6 cellular contexts compared by ENCODE assay signal in the genomic region with DNA sequence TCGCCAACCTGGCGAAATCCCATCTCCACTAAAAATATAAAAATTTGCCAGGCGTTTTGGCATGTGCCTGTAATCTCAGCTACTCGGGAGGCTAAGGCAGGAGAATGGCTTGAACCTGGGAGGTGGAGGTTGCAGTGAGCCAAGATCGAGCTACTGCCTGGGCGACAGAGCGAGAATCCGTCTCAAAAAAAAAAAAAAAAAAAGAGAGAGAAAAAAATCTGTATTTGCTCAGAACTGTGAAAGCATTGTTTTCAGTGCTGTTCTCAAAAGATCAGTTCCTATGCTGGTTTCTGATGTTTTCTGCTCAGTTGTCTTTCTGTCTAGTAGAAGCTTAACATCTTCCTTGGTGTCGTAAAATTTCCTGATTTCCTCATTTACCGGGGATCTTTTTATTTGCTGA. TPM values are rescaled to one million over a fixed set of nuclear protein-coding genes. Genes with fewer than 3 reads are reported as not detected.
A peak's percentile ranks its signal among the peaks of the same experiment; 100 is the strongest.
DNase-seq lines count a peak whose midpoint lies in the region; ATAC-seq and TF ChIP-seq lines count a peak whose summit lies in the region.

No MANE protein-coding gene starts in this region.

- TF ChIP-seq CTCF in BE2C (IDR thresholded peaks at IDR 0.05; ENCODE audit: low read depth, low read length) (no peak), foreskin fibroblast (IDR thresholded peaks at IDR 0.05; ENCODE audit: low read depth, low read length) (no peak), foreskin keratinocyte (conservative IDR thresholded peaks at IDR 0.05) (no peak)

- no peaks in the 10 kb centered on the region for H3K9me3 ChIP-seq in BE2C

- peaks cover 9% of the 10 kb centered on the region; the same call in 1 of the 2 replicates for H3K4me1 ChIP-seq in BE2C
- peaks cover 21% of the 10 kb centered on the region for H3K4me1 ChIP-seq in foreskin keratinocyte

- no peak overlapping the region for H3K27ac ChIP-seq in foreskin keratinocyte

- H3K27me3 ChIP-seq in BE2C: no peaks in the 10 kb centered on the region
- no peaks in the 10 kb centered on the region for H3K27me3 ChIP-seq in foreskin keratinocyte

- DNase-seq in BE2C (no peak), NAMALWA (ENCODE audit: low spot score) (peak; percentile 30), foreskin fibroblast (no peak), NCI-H187 treated with DMSO at 0.1 percent for 48 hours (lab: John Stamatoyannopoulos, UW) (no peak), NCI-H1105 (lab: John Stamatoyannopoulos, UW) (no peak), foreskin keratinocyte (no peak)

- no peak for ATAC-seq in foreskin keratinocyte

- H3K4me3 ChIP-seq in BE2C (ENCODE audit: low read depth, low read length): peak overlapping the region; percentile 88
- H3K4me3 ChIP-seq in foreskin fibroblast (ENCODE audit: low read depth in 1 of 2, low read length in 2 of 2): peak overlapping the region; percentile 49 to 58

- H3K36me3 ChIP-seq in BE2C: peaks cover 56% of the 10 kb centered on the region

RNA-seq across cellular contexts. Expression of gene SF3A2, which starts 2.5 kb away (rescaled TPM):
- polyA plus RNA-seq in BE2C (2012; ENCODE audit: insufficient read depth, insufficient read length, low read depth): 329 TPM
- total RNA-seq in foreskin keratinocyte: 33.8 and 34.2 TPM in 2 replicates
- 69.8 and 76.2 TPM in 2 replicates for polyA plus RNA-seq in foreskin keratinocyte

RNA-seq across cellular contexts. Expression of gene PLEKHJ1, which starts 3.0 kb away (rescaled TPM):
- 120 TPM for polyA plus RNA-seq in BE2C (2012; ENCODE audit: insufficient read depth, insufficient read length, low read depth)
- total RNA-seq in foreskin keratinocyte: 55.8 and 58.3 TPM in 2 replicates
- 81.0 and 84.9 TPM in 2 replicates for polyA plus RNA-seq in foreskin keratinocyte

RNA-seq across cellular contexts. Expression of gene AMH, which starts 9.9 kb away (rescaled TPM):
- polyA plus RNA-seq in BE2C (2012; ENCODE audit: insufficient read depth, insufficient read length, low read depth): 25.8 TPM
- 0.39 and 0.78 TPM in 2 replicates for total RNA-seq in foreskin keratinocyte
- 0.17 and 0.64 TPM in 2 replicates for polyA plus RNA-seq in foreskin keratinocyte

RNA-seq across cellular contexts. Expression of gene JSRP1, which starts 17.0 kb away (rescaled TPM):
- 1.2 TPM for polyA plus RNA-seq in BE2C (2012; ENCODE audit: insufficient read depth, insufficient read length, low read depth)
- 0.17 TPM in 1 of 2 replicates, not detected in the other for total RNA-seq in foreskin keratinocyte
- 0.17 and 0.22 TPM in 2 replicates for polyA plus RNA-seq in foreskin keratinocyte

RNA-seq across cellular contexts. Expression of gene PEAK3, which starts 42.8 kb away (rescaled TPM):
- 0.17 TPM for polyA plus RNA-seq in BE2C (2012; ENCODE audit: insufficient read depth, insufficient read length, low read depth)
- not detected in 2 replicates for total RNA-seq in foreskin keratinocyte
- not detected in 2 replicates for polyA plus RNA-seq in foreskin keratinocyte
